In genomic region chr3:57597240-57597972, GRCh38 we compare ENCODE assay signal across 8 cellular contexts. TPM values are rescaled to one million over a fixed set of nuclear protein-coding genes. Genes with fewer than 3 reads are reported as not detected.
DNase-seq lines count a peak whose midpoint lies in the region; ATAC-seq, FAIRE-seq and TF ChIP-seq lines count a peak whose summit lies in the region.

TSS of gene ARF4 (minus strand) at chr3:57597344. CDS start at chr3:57597140, 204 bp downstream.

- FAIRE-seq in GM12892 (lab: Jason Lieb, UNC) = peak; percentile 99

- H4K12ac ChIP-seq in trophoblast cell (ENCODE audit: low read depth, low read length) = peak within 1 kb of the TSS; percentile 90

- H2BK120ac ChIP-seq in trophoblast cell (ENCODE audit: insufficient read depth, low read length, poor library complexity) = peak within 1 kb of the TSS; percentile 93

- TF ChIP-seq CTCF in adrenal gland (IDR thresholded peaks at IDR 0.05) = peak in 1 of 6 experiments; percentile 8
- peak in 1 of 5 experiments; percentile 18 for TF ChIP-seq CTCF in transverse colon (IDR thresholded peaks at IDR 0.05)

- H2AK5ac ChIP-seq in trophoblast cell (ENCODE audit: low read length) = peak within 1 kb of the TSS; percentile 87

- H4K8ac ChIP-seq in trophoblast cell (ENCODE audit: low read depth, low read length) = peak within 1 kb of the TSS; percentile 89

- ATAC-seq in HG02852 (IDR thresholded peaks at IDR 0.05; ENCODE audit: unreplicated experiment) = peak; percentile 94

- H3K18ac ChIP-seq in trophoblast cell (ENCODE audit: low read length) = peak within 1 kb of the TSS; percentile 76

- H2BK12ac ChIP-seq in trophoblast cell (ENCODE audit: low read length) = no peak within 1 kb of the TSS

- H3K4me3 ChIP-seq in adrenal gland = peak within 1 kb of the TSS; percentile 48 to 96 (median 72)
- H3K4me3 ChIP-seq in trophoblast cell (ENCODE audit: low read depth, low read length) = peak within 1 kb of the TSS; percentile 80
- H3K4me3 ChIP-seq in transverse colon = peak within 1 kb of the TSS; percentile 72 to 94 (median 82)

- peak within 1 kb of the TSS; percentile 82 for H3K4ac ChIP-seq in trophoblast cell (ENCODE audit: low read depth, low read length)

- intact Hi-C loops in adrenal gland (cut with DNase I) (loop anchor here in 1 of 2 donors (5.0 kb wide), 1 partner anchor 40 kb away; the partner anchor contains the start of gene PDE12), cardiac septum (cut with DNase I) (loop anchor here (1.0 to 5.0 kb wide), 4 partner anchors 41 to 370 kb away; partner anchors contain the start of genes APPL1, PDE12 and SLMAP), transverse colon (cut with DNase I; ENCODE audit: low total_unique reads) (loop anchor here (5.0 kb wide), 1 partner anchor 40 kb away; the partner anchor contains the start of gene PDE12)

- peak within 1 kb of the TSS; percentile 57 for H2AFZ ChIP-seq in trophoblast cell (ENCODE audit: insufficient read depth, low read length, poor library complexity)

- peak within 1 kb of the TSS; percentile 95 for H2BK5ac ChIP-seq in trophoblast cell (ENCODE audit: low read depth, low read length, poor library complexity)

- peak; percentile 96 for TF ChIP-seq POLR2A in GM12892 (IDR thresholded peaks at IDR 0.05; ENCODE audit: low read depth, low read length)
- peak; percentile 99 to 100 for TF ChIP-seq POLR2A in adrenal gland (IDR thresholded peaks at IDR 0.05)
- TF ChIP-seq POLR2A in transverse colon (IDR thresholded peaks at IDR 0.05) = peak; percentile 100

- 0 to 1% (median 0%) methylated on average over 16 to 66 of the region's 66 CpGs for WGBS in adrenal gland, 4 donors
- WGBS in trophoblast cell (ENCODE audit: extremely low coverage, insufficient coverage, insufficient read length) = no CpG with 5 or more reads among the region's 66 CpGs
- WGBS in transverse colon (ENCODE audit: low coverage in 1 of 2), 2 donors = 0% methylated on average over 1 to 59 of the region's 66 CpGs

- peaks cover 17% of the 10 kb centered on the region for H3K79me2 ChIP-seq in trophoblast cell (ENCODE audit: control insufficient read depth, insufficient read depth, low read length, poor library complexity)

- peaks cover 10% of the 10 kb centered on the region for H3K79me1 ChIP-seq in trophoblast cell (ENCODE audit: low read length)

- in situ Hi-C loops in transverse colon (cut with MboI; ENCODE audit: low pct_ligation_motif_present in 1 of 4, low pct_unique_long_range_greater_than_20kb in 1 of 4, low sequenced_read_pairs in 3 of 4) = no loop called here

- peak; percentile 62 for TF ChIP-seq EP300 in transverse colon (IDR thresholded peaks at IDR 0.05; ENCODE audit: low read depth)

- peak within 1 kb of the TSS; percentile 69 for H3K4me2 ChIP-seq in trophoblast cell (ENCODE audit: low read length)

- H3K27ac ChIP-seq in adrenal gland = peak within 1 kb of the TSS; percentile 96 to 100 (median 98)
- peak within 1 kb of the TSS; percentile 93 for H3K27ac ChIP-seq in trophoblast cell (ENCODE audit: low read depth, low read length)
- peak within 1 kb of the TSS; percentile 97 to 100 (median 100) for H3K27ac ChIP-seq in transverse colon

- no peak within 1 kb of the TSS for H3K23ac ChIP-seq in trophoblast cell (ENCODE audit: low read length)

- H4K91ac ChIP-seq in trophoblast cell (ENCODE audit: low read depth, low read length) = peak within 1 kb of the TSS; percentile 97

- no peaks in the 10 kb centered on the region for H3K36me3 ChIP-seq in adrenal gland (replicated peaks in 1 of 2)
- H3K36me3 ChIP-seq in trophoblast cell (ENCODE audit: control insufficient read depth in 1 of 2, insufficient read depth in 2 of 2, low read length in 2 of 2) = peaks cover 0 to 2% of the 10 kb centered on the region in 2 experiments
- no peaks in the 10 kb centered on the region for H3K36me3 ChIP-seq in transverse colon

- no peaks in the 10 kb centered on the region for H3K9me3 ChIP-seq in adrenal gland (replicated peaks in 1 of 3)
- H3K9me3 ChIP-seq in trophoblast cell (ENCODE audit: insufficient read depth, low read depth, low read length) = no peaks in the 10 kb centered on the region
- no peaks in the 10 kb centered on the region for H3K9me3 ChIP-seq in transverse colon

- peak within 1 kb of the TSS; percentile 96 for H3K14ac ChIP-seq in trophoblast cell (ENCODE audit: low read length)

- peak within 1 kb of the TSS; percentile 81 for H3K9ac ChIP-seq in trophoblast cell (ENCODE audit: low read length)

- DNase-seq in GM12892 (ENCODE audit: insufficient read length) (peak; percentile 91), NCI-H146 (lab: John Stamatoyannopoulos, UW) (peak; percentile 97), T-helper 1 cell (peak; percentile 98 to 100 (median 99)), adrenal gland (peak; percentile 99 to 100 (median 99)), cardiac septum (ENCODE audit: low spot score) (peak; percentile 99), trophoblast cell (peak; percentile 100), transverse colon (peak; percentile 100)

- H3K27me3 ChIP-seq in adrenal gland (no peaks in the 10 kb centered on the region), trophoblast cell (ENCODE audit: insufficient read depth, low read length) (no peaks in the 10 kb centered on the region), transverse colon (no peaks in the 10 kb centered on the region)

- H3K4me1 ChIP-seq in adrenal gland (replicated peaks in 1 of 2) = peaks cover 43 to 50% of the 10 kb centered on the region in 2 donors
- H3K4me1 ChIP-seq in trophoblast cell (ENCODE audit: control insufficient read depth in 1 of 2, insufficient read depth in 2 of 2, low read length in 2 of 2) = peaks cover 0 to 4% of the 10 kb centered on the region in 2 experiments
- peaks cover 31 to 53% (median 42%) of the 10 kb centered on the region in 4 donors for H3K4me1 ChIP-seq in transverse colon

RNA-seq across cellular contexts. Expression of gene ARF4, which starts in this region (rescaled TPM):
- 83.8 TPM for polyA plus RNA-seq in GM12892 (2012; ENCODE audit: missing spikeins)
- 100 to 1,000 TPM; 112 to 283 (median 163) TPM for total RNA-seq in adrenal gland
- 100 to 1,000 TPM in 2 of 3 donors, 10 to 100 TPM in 1; 67.2 to 443 (median 147) TPM for polyA plus RNA-seq in adrenal gland
- 103 TPM for total RNA-seq in cardiac septum
- 324 and 347 TPM in 2 replicates for polyA plus RNA-seq in trophoblast cell (2013)
- 100 to 1,000 TPM in 2 of 4 donors, 10 to 100 TPM in 2; 89.6 to 109 (median 98.2) TPM for total RNA-seq in transverse colon

Comparison
In these comparisons a context has a peak if more than half of its experiments do, and no peak if none do; other contexts are left out.
1. Peak in every context shown above with its lines: DNase-seq, ATAC-seq, H3K4me3 ChIP-seq and H3K27ac ChIP-seq.